Comparison of ENCODE assay signal across 8 cellular contexts in the genomic region with DNA sequence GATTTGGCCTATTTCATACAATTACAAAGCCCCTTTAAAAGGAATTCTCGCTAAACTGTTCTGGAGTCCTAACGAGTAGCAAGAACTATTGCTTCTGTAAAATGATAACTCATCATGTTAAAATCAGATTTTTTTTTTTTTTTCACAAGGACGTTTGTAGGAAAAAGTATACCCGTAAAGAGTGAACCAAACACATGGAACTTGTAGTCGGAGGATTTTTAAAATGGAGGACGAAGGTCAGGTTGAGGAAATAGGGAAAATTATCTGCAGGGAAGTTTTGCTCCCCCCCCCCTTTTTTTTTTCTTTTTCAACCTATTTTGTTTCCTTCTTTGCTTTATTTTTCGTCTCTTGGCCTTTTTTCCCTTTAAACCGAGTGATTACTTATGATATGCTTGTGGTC. TPM values are rescaled to one million over a fixed set of nuclear protein-coding genes. Genes with fewer than 3 reads are reported as not detected.
A peak's percentile ranks its signal among the peaks of the same experiment; 100 is the strongest.
DNase-seq lines count a peak whose midpoint lies in the region; TF ChIP-seq lines count a peak whose summit lies in the region.

No MANE protein-coding gene starts in this region.

- H3K4me3 Mint-ChIP-seq in activated CD4-positive, alpha-beta T cell treated with anti-CD3 and anti-CD28 coated beads, Interleukin-2, amount 10 ng/mL, durations not matched to agents 24 days and 14 days, result peak overlapping the region; percentile 98
- H3K4me3 Mint-ChIP-seq in nephron, result peak overlapping the region; percentile 97 to 99 (median 98)

- peak overlapping the region in 41 of 59 donors; percentile 58 to 97 (median 90) for H3K27ac ChIP-seq in dorsolateral prefrontal cortex

- no peaks in the 10 kb centered on the region for H3K27me3 ChIP-seq in dorsolateral prefrontal cortex

- TF ChIP-seq CTCF in dorsolateral prefrontal cortex (IDR thresholded peaks at IDR 0.05 in 54 of 56, conservative IDR thresholded peaks at IDR 0.05 in 2 of 56; ENCODE audit: low read depth in 1 of 56, partially characterized antibody in 56 of 56) (no peak), nephron (IDR thresholded peaks at IDR 0.05; ENCODE audit: unreplicated experiment in 3 of 3) (no peak)

- H3K4me1 Mint-ChIP-seq in activated CD4-positive, alpha-beta T cell treated with anti-CD3 and anti-CD28 coated beads, Interleukin-2, amount 10 ng/mL, durations not matched to agents 24 days and 14 days, result peaks cover 35% of the 10 kb centered on the region
- H3K4me1 Mint-ChIP-seq in nephron, result peaks cover 27% of the 10 kb centered on the region

- H3K27me3 Mint-ChIP-seq in activated CD4-positive, alpha-beta T cell treated with anti-CD3 and anti-CD28 coated beads, Interleukin-2, amount 10 ng/mL, durations not matched to agents 24 days and 14 days, result peaks cover 7% of the 10 kb centered on the region
- no peaks in the 10 kb centered on the region for H3K27me3 Mint-ChIP-seq in nephron (ENCODE audit: low read depth)

- no peak for DNase-seq in activated CD4-positive, alpha-beta T cell treated with anti-CD3 and anti-CD28 coated beads, Interleukin-2, amount 10 ng/mL, durations not matched to agents 24 days and 14 days
- no peak for DNase-seq in activated CD4-positive, alpha-beta T cell treated with anti-CD3 and anti-CD28 coated beads, Interleukin-2, amount 50 U/mL, for 1 hour
- peak; percentile 79 for DNase-seq in OCI-M1 (lab: John Stamatoyannopoulos, UW)
- DNase-seq in dorsolateral prefrontal cortex, result no peak
- DNase-seq in HT-29 (ENCODE audit: low spot score), result no peak
- DNase-seq in inferior parietal cortex (ENCODE audit: extremely low spot score), result no peak
- DNase-seq in T1000 (lab: John Stamatoyannopoulos, UW), result no peak

- peaks cover 47% of the 10 kb centered on the region for H3K36me3 Mint-ChIP-seq in activated CD4-positive, alpha-beta T cell treated with anti-CD3 and anti-CD28 coated beads, Interleukin-2, amount 10 ng/mL, durations not matched to agents 24 days and 14 days (ENCODE audit: low read depth)
- peaks cover 39% of the 10 kb centered on the region for H3K36me3 Mint-ChIP-seq in nephron (ENCODE audit: low read depth)

- H3K27ac Mint-ChIP-seq in activated CD4-positive, alpha-beta T cell treated with anti-CD3 and anti-CD28 coated beads, Interleukin-2, amount 10 ng/mL, durations not matched to agents 24 days and 14 days, result peak overlapping the region; percentile 96
- peak overlapping the region; percentile 96 to 97 (median 97) for H3K27ac Mint-ChIP-seq in nephron

- intact Hi-C loops in activated CD4-positive, alpha-beta T cell treated with anti-CD3 and anti-CD28 coated beads, Interleukin-2, amount 10 ng/mL, durations not matched to agents 24 days and 14 days (cut with micrococcal nuclease), result loop anchor here (2.0 to 10.0 kb wide), 4 partner anchors 103 to 893 kb away; a partner anchor contains a TSS
- intact Hi-C loops in dorsolateral prefrontal cortex (cut with DNase I), result no loop called here

- peak overlapping the region; percentile 60 to 100 (median 92) for H3K4me3 ChIP-seq in dorsolateral prefrontal cortex

- H3K9me3 Mint-ChIP-seq in activated CD4-positive, alpha-beta T cell treated with anti-CD3 and anti-CD28 coated beads, Interleukin-2, amount 10 ng/mL, durations not matched to agents 24 days and 14 days, result peaks cover 18% of the 10 kb centered on the region
- H3K9me3 Mint-ChIP-seq in nephron, result peaks cover 9% of the 10 kb centered on the region

RNA-seq across cellular contexts. Expression of a gene that starts 1.0 kb away (rescaled TPM):
- total RNA-seq in activated CD4-positive, alpha-beta T cell treated with anti-CD3 and anti-CD28 coated beads, Interleukin-2, amount 10 ng/mL, durations not matched to agents 24 days and 14 days, result 70.8 and 80.1 TPM in 2 replicates
- 100 to 1,000 TPM in 48 of 120 experiments, 10 to 100 TPM in 72; 63.4 to 147 (median 97.4) TPM for total RNA-seq in dorsolateral prefrontal cortex
- total RNA-seq in HT-29 (2014; rRNA removed; shearing (Covaris generic)), result 77.2 and 119 TPM in 2 replicates
